Comparison of ENCODE assay signal across 11 cellular contexts in genomic region chr20:9515761-9516657, GRCh38. TPM values are rescaled to one million over a fixed set of nuclear protein-coding genes. Genes with fewer than 3 reads are reported as not detected.
DNase-seq lines count a peak whose midpoint lies in the region; ATAC-seq and TF ChIP-seq lines count a peak whose summit lies in the region.
"Had no signal": no experiment of that assay in that cellular context is flagged by ENCODE, and none has a peak within 500 bp of the region (broad histone marks: within the 10 kb centered on the region; RNA-seq: fewer than 3 reads in every experiment).

No MANE protein-coding gene starts in this region.

- 8% methylated on average over 57 of the region's 57 CpGs for WGBS in HUES64
- 4% methylated on average over 57 of the region's 57 CpGs for WGBS in ectodermal cell, 2 experiments

- H3K27me3 Mint-ChIP-seq in neural crest cell (ENCODE audit: low read depth), result peaks cover 86% of the 10 kb centered on the region
- peaks cover 46 to 60% of the 10 kb centered on the region in 2 donors for H3K27me3 Mint-ChIP-seq in T-cell

- no peak overlapping the region for H3K27ac ChIP-seq in BLaER1 treated with 17β-estradiol and CSF1 and Interleukin-3, amounts not matched to agents 10 nM and 100 nM
- H3K27ac ChIP-seq in HUES64 (ENCODE audit: low read depth, low read length) (no peak overlapping the region), ectodermal cell (ENCODE audit: insufficient read depth, low read depth, low read length, poor library complexity, severe bottlenecking) (no peak overlapping the region)
- H3K27ac ChIP-seq: neutrophil had no signal

- H3K36me3 Mint-ChIP-seq in neural crest cell (ENCODE audit: low read depth) (no peaks in the 10 kb centered on the region), T-cell (no peaks in the 10 kb centered on the region)

- intact Hi-C loops in mucosa of descending colon (cut with DNase I, micrococcal nuclease), result no loop called here

- no peaks in the 10 kb centered on the region for H3K36me3 ChIP-seq in BLaER1 treated with 17β-estradiol and CSF1 and Interleukin-3, amounts not matched to agents 10 nM and 100 nM
- no peaks in the 10 kb centered on the region for H3K36me3 ChIP-seq in HUES64 (ENCODE audit: insufficient read depth, low read length)
- no peaks in the 10 kb centered on the region for H3K36me3 ChIP-seq in ectodermal cell (ENCODE audit: control insufficient read depth, insufficient read depth, low read length)
- no peaks in the 10 kb centered on the region for H3K36me3 ChIP-seq in mucosa of descending colon (ENCODE audit: low read depth)
- H3K36me3 ChIP-seq: neutrophil had no signal

- POLR2A ChIA-PET in T-cell (lab: Charles Lee), result no interaction called here

- H3K4me1 Mint-ChIP-seq in neural crest cell, result peaks cover 47% of the 10 kb centered on the region
- peaks cover 0 to 3% (median 0%) of the 10 kb centered on the region in 3 donors for H3K4me1 Mint-ChIP-seq in T-cell

- H3K9me3 Mint-ChIP-seq in neural crest cell (no peaks in the 10 kb centered on the region), T-cell (no peaks in the 10 kb centered on the region)

- H3K4me3 Mint-ChIP-seq in neural crest cell (peak overlapping the region; percentile 84), T-cell (no peak overlapping the region)

- DNase-seq in neural crest cell (ENCODE audit: low read depth, low spot score) (no peak), mucosa of descending colon (no peak), activated gamma-delta T cell (lab: John Stamatoyannopoulos, UW) (no peak), T-cell (no peak)

- H3K4me2 ChIP-seq in BLaER1 treated with 17β-estradiol and CSF1 and Interleukin-3, amounts not matched to agents 10 nM and 100 nM, result peak overlapping the region in 6 of 11 experiments; percentile 1 to 49 (median 28); a peak in 8 of 22 replicates

- peaks cover 17 to 41% (median 32%) of the 10 kb centered on the region in 11 experiments for H3K9me3 ChIP-seq in BLaER1 treated with 17β-estradiol and CSF1 and Interleukin-3, amounts not matched to agents 10 nM and 100 nM (replicated peaks in 1 of 11)
- H3K9me3 ChIP-seq in HUES64 (ENCODE audit: insufficient read depth, low read depth, low read length) (no peaks in the 10 kb centered on the region), ectodermal cell (ENCODE audit: control insufficient read depth, low read length) (no peaks in the 10 kb centered on the region), mucosa of descending colon (no peaks in the 10 kb centered on the region)
- H3K9me3 ChIP-seq: neutrophil had no signal

- peaks cover 0 to 20% (median 9%) of the 10 kb centered on the region in 10 experiments; a peak in 15 of 20 replicates for H3K4me1 ChIP-seq in BLaER1 treated with 17β-estradiol and CSF1 and Interleukin-3, amounts not matched to agents 10 nM and 100 nM
- H3K4me1 ChIP-seq in HUES64 (ENCODE audit: insufficient read depth, low read length), result peaks cover 54% of the 10 kb centered on the region
- H3K4me1 ChIP-seq in ectodermal cell (ENCODE audit: control insufficient read depth, insufficient read depth, low read length), result peaks cover 37% of the 10 kb centered on the region
- H3K4me1 ChIP-seq in mucosa of descending colon (ENCODE audit: low read depth), result peaks cover 3% of the 10 kb centered on the region

- ATAC-seq in HG03457 (IDR thresholded peaks at IDR 0.05; ENCODE audit: unreplicated experiment) (no peak), mucosa of descending colon (no peak), T-cell (replicated peaks in 1 of 4) (no peak)
- ATAC-seq: K562 had no signal

- CTCF ChIA-PET in T-cell (lab: Charles Lee), result no interaction called here

- no peak overlapping the region for H3K9ac ChIP-seq in BLaER1 treated with 17β-estradiol and CSF1 and Interleukin-3, amounts not matched to agents 10 nM and 100 nM
- no peak overlapping the region for H3K9ac ChIP-seq in HUES64 (ENCODE audit: low read depth, low read length)

- peaks cover 75 to 91% (median 83%) of the 10 kb centered on the region in 11 experiments for H3K27me3 ChIP-seq in BLaER1 treated with 17β-estradiol and CSF1 and Interleukin-3, amounts not matched to agents 10 nM and 100 nM
- peaks cover 100% of the 10 kb centered on the region for H3K27me3 ChIP-seq in HUES64 (ENCODE audit: insufficient read depth, low read length)
- peaks cover 71% of the 10 kb centered on the region for H3K27me3 ChIP-seq in ectodermal cell (ENCODE audit: control insufficient read depth, insufficient read depth, low read length, poor library complexity, severe bottlenecking)

- no peak for TF ChIP-seq CTCF in neural crest cell (conservative IDR thresholded peaks at IDR 0.05)
- no peak for TF ChIP-seq CTCF in mucosa of descending colon (IDR thresholded peaks at IDR 0.05)

- H3K27ac Mint-ChIP-seq in neural crest cell (ENCODE audit: unreplicated experiment), result no peak overlapping the region
- no peak overlapping the region for H3K27ac Mint-ChIP-seq in T-cell

- peak overlapping the region in 5 of 10 experiments; percentile 12 to 29 (median 20); a peak in 4 of 20 replicates for H3K4me3 ChIP-seq in BLaER1 treated with 17β-estradiol and CSF1 and Interleukin-3, amounts not matched to agents 10 nM and 100 nM
- peak overlapping the region; percentile 63 for H3K4me3 ChIP-seq in HUES64 (ENCODE audit: low read length)
- peak overlapping the region; percentile 46 for H3K4me3 ChIP-seq in ectodermal cell (ENCODE audit: insufficient read depth, low read depth, low read length)
- no peak overlapping the region for H3K4me3 ChIP-seq in mucosa of descending colon
- H3K4me3 ChIP-seq: K562 had no signal

- H4K20me1 ChIP-seq in BLaER1 treated with 17β-estradiol and CSF1 and Interleukin-3, amounts not matched to agents 10 nM and 100 nM, result peaks cover 0 to 9% (median 0%) of the 10 kb centered on the region in 11 experiments; a peak in 5 of 22 replicates

RNA-seq across cellular contexts. Expression of gene LAMP5, which starts 1.6 kb away (rescaled TPM):
- polyA plus RNA-seq in HUES64 (2013, experiment 1 of 2), result 1.7 TPM
- polyA plus RNA-seq in HUES64 (2013, experiment 2 of 2), result 2.5 TPM
- 7.7 TPM for polyA plus RNA-seq in ectodermal cell (2013, experiment 1 of 4)
- polyA plus RNA-seq in ectodermal cell (2013, experiment 2 of 4), result 8.2 TPM
- 8.0 TPM for polyA plus RNA-seq in ectodermal cell (2013, experiment 3 of 4)
- polyA plus RNA-seq in ectodermal cell (2013, experiment 4 of 4), result 8.3 TPM
- 0.98 and 1.0 TPM in 2 replicates for total RNA-seq in neural crest cell
- under 1 TPM in 2 of 3 donors, not detected in 1; 0.31 to 0.51 TPM for total RNA-seq in mucosa of descending colon
- total RNA-seq in T-cell, result not detected
- total RNA-seq: Daoy, K562 had no signal
- polyA plus RNA-seq: K562 had no signal
